ENCODE assay signal across 25 cellular contexts in the genomic region with DNA sequence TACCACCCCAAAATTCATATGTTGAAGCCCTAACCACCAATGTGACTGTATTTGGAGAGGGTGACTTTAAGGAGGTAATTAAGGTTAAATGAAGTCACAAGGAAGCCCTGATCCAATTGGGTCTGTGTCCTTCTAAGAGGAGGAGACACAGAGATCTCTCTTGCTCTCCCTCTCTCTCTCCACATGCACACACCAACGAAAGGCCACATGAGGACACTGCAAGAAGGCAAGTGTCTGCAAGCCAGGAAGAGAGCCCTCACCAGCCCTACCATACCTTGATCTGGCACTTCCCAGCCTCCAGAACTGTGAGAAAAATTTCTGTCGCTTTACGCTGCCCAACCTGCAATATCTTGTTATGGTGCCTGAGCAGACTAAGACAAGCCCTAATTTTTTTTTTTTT. TPM values are rescaled to one million over a fixed set of nuclear protein-coding genes. Genes with fewer than 3 reads are reported as not detected.
"Had no signal": no experiment of that assay in that cellular context is flagged by ENCODE, and none has a peak within 500 bp of the region (broad histone marks: within the 10 kb centered on the region; RNA-seq: fewer than 3 reads in every experiment).

No MANE protein-coding gene starts in this region.

- DNase-seq: activated CD4-positive, alpha-beta T cell treated with anti-CD3 and anti-CD28 coated beads for 36 hours; activated CD4-positive, CD25-positive, alpha-beta regulatory T cell; activated CD8-positive, alpha-beta memory T cell treated with anti-CD3 and anti-CD28 coated beads, Interleukin-2, amount 10 ng/mL, durations not matched to agents 7 days and 5 days; activated CD8-positive, alpha-beta T cell treated with anti-CD3 and anti-CD28 coated beads, Interleukin-2, amount 10 ng/mL, durations not matched to agents 7 days and 5 days; activated naive CD4-positive, alpha-beta T cell; activated T-cell treated with anti-CD3 and anti-CD28 coated beads, Interleukin-2, amount 50 U/mL, for 72 hours; dermis blood vessel endothelial cell; effector CD4-positive, alpha-beta T cell; head of caudate nucleus; hypothalamus; immature natural killer cell; left lung; naive B cell; stimulated activated CD4-positive, alpha-beta T cell treated with anti-CD3 and anti-CD28 coated beads, Interleukin-12 subunit alpha, Interleukin-12 subunit beta, amount 100 ng/mL, for 4 hours; stimulated activated CD4-positive, alpha-beta T cell treated with anti-CD3 and anti-CD28 coated beads, Interleukin-4, amount 100 ng/mL, for 1 hour; stimulated activated naive CD8-positive, alpha-beta T cell treated with anti-CD3 and anti-CD28 coated beads, Interleukin-15, Interleukin-2, amounts not matched to agents 100 U/mL and 50 U/mL, for 24 hours; T-helper 1 cell; testis; transverse colon had no signal

- H3K4me1 ChIP-seq: breast epithelium, left lung, testis, transverse colon had no signal

- H3K36me3 ChIP-seq: breast epithelium, left lung, transverse colon had no signal

- H3K27ac Mint-ChIP-seq: activated CD4-positive, alpha-beta T cell treated with anti-CD3 and anti-CD28 coated beads for 36 hours; activated CD8-positive, alpha-beta memory T cell treated with anti-CD3 and anti-CD28 coated beads, Interleukin-2, amount 10 ng/mL, durations not matched to agents 7 days and 5 days; activated CD8-positive, alpha-beta T cell treated with anti-CD3 and anti-CD28 coated beads, Interleukin-2, amount 10 ng/mL, durations not matched to agents 7 days and 5 days; activated naive CD4-positive, alpha-beta T cell treated with anti-CD3 and anti-CD28 coated beads, Interleukin-2, amount 50 U/mL, for 72 hours; activated T-cell treated with anti-CD3 and anti-CD28 coated beads, Interleukin-2, amount 50 U/mL, for 72 hours; immature natural killer cell; mesothelial cell of epicardium; naive B cell; T-helper 2 cell treated with Interferon-gamma antibody and Interleukin-4, amounts not matched to agents 5 μg/mL and 100 μg/mL, for 36 hours had no signal

- H3K4me3 ChIP-seq: breast epithelium, left lung, skin epidermis, testis, transverse colon had no signal

- H3K9me3 Mint-ChIP-seq: activated naive CD4-positive, alpha-beta T cell treated with anti-CD3 and anti-CD28 coated beads, Interleukin-2, amount 50 U/mL, for 72 hours; activated T-cell treated with anti-CD3 and anti-CD28 coated beads, Interleukin-2, amount 50 U/mL, for 72 hours; mesothelial cell of epicardium; naive B cell; T-helper 2 cell treated with Interferon-gamma antibody and Interleukin-4, amounts not matched to agents 5 μg/mL and 100 μg/mL, for 36 hours had no signal

- H3K27ac ChIP-seq: breast epithelium, left lung, skin epidermis, testis, transverse colon had no signal

- H3K4me3 Mint-ChIP-seq: activated CD4-positive, alpha-beta T cell treated with anti-CD3 and anti-CD28 coated beads for 36 hours; activated CD8-positive, alpha-beta memory T cell treated with anti-CD3 and anti-CD28 coated beads, Interleukin-2, amount 10 ng/mL, durations not matched to agents 7 days and 5 days; activated CD8-positive, alpha-beta T cell treated with anti-CD3 and anti-CD28 coated beads, Interleukin-2, amount 10 ng/mL, durations not matched to agents 7 days and 5 days; activated T-cell treated with anti-CD3 and anti-CD28 coated beads, Interleukin-2, amount 50 U/mL, for 72 hours; immature natural killer cell; mesothelial cell of epicardium; naive B cell; T-helper 2 cell treated with Interferon-gamma antibody and Interleukin-4, amounts not matched to agents 5 μg/mL and 100 μg/mL, for 36 hours had no signal

- H3K4me1 Mint-ChIP-seq: activated CD4-positive, alpha-beta T cell treated with anti-CD3 and anti-CD28 coated beads for 36 hours; activated CD8-positive, alpha-beta memory T cell treated with anti-CD3 and anti-CD28 coated beads, Interleukin-2, amount 10 ng/mL, durations not matched to agents 7 days and 5 days; immature natural killer cell had no signal

- H3K9me3 ChIP-seq: breast epithelium, testis, transverse colon had no signal

- H3K27me3 ChIP-seq: breast epithelium, left lung, testis, transverse colon had no signal

- H3K27me3 Mint-ChIP-seq: activated CD8-positive, alpha-beta memory T cell treated with anti-CD3 and anti-CD28 coated beads, Interleukin-2, amount 10 ng/mL, durations not matched to agents 7 days and 5 days had no signal

- H3K36me3 Mint-ChIP-seq: activated CD8-positive, alpha-beta memory T cell treated with anti-CD3 and anti-CD28 coated beads, Interleukin-2, amount 10 ng/mL, durations not matched to agents 7 days and 5 days; activated naive CD4-positive, alpha-beta T cell treated with anti-CD3 and anti-CD28 coated beads, Interleukin-2, amount 50 U/mL, for 72 hours; immature natural killer cell; mesothelial cell of epicardium; naive B cell had no signal

- ATAC-seq: activated CD4-positive, alpha-beta T cell treated with anti-CD3 and anti-CD28 coated beads for 36 hours; activated CD8-positive, alpha-beta memory T cell treated with anti-CD3 and anti-CD28 coated beads, Interleukin-2, amount 10 ng/mL, durations not matched to agents 7 days and 5 days; activated CD8-positive, alpha-beta T cell treated with anti-CD3 and anti-CD28 coated beads, Interleukin-2, amount 10 ng/mL, durations not matched to agents 7 days and 5 days; activated naive CD4-positive, alpha-beta T cell treated with anti-CD3 and anti-CD28 coated beads, Interleukin-2, amount 50 U/mL, for 72 hours; activated T-cell treated with anti-CD3 and anti-CD28 coated beads, Interleukin-2, amount 50 U/mL, for 72 hours; left lung; sciatic nerve; stimulated activated naive CD8-positive, alpha-beta T cell treated with anti-CD3 and anti-CD28 coated beads, Interleukin-15, Interleukin-2, amounts not matched to agents 100 U/mL and 50 U/mL, for 24 hours had no signal

RNA-seq across cellular contexts. Expression of gene NEBL, which starts 56.0 kb away (rescaled TPM):
- total RNA-seq: activated CD8-positive, alpha-beta T cell treated with anti-CD3 and anti-CD28 coated beads, Interleukin-2, amount 10 ng/mL, durations not matched to agents 7 days and 5 days had no signal
